Comparison of ENCODE assay signal across 13 cellular contexts in genomic region chr9:120905794-120906248, GRCh38. TPM values are rescaled to one million over a fixed set of nuclear protein-coding genes. Genes with fewer than 3 reads are reported as not detected.
DNase-seq lines count a peak whose midpoint lies in the region.
"Had no signal": no experiment of that assay in that cellular context is flagged by ENCODE, and none has a peak within 500 bp of the region (broad histone marks: within the 10 kb centered on the region; RNA-seq: fewer than 3 reads in every experiment).

No MANE protein-coding gene starts in this region.

- H3K27ac Mint-ChIP-seq in activated CD4-positive, alpha-beta T cell treated with anti-CD3 and anti-CD28 coated beads, Interleukin-2, amount 10 ng/mL, durations not matched to agents 24 days and 14 days = peak overlapping the region; percentile 90
- H3K27ac Mint-ChIP-seq in IgD-negative memory B cell = peak overlapping the region; percentile 26 to 93 (median 29)

- peaks cover 81% of the 10 kb centered on the region for H3K4me1 Mint-ChIP-seq in activated CD4-positive, alpha-beta T cell treated with anti-CD3 and anti-CD28 coated beads, Interleukin-2, amount 10 ng/mL, durations not matched to agents 24 days and 14 days
- peaks cover 35 to 46% (median 43%) of the 10 kb centered on the region in 3 donors for H3K4me1 Mint-ChIP-seq in IgD-negative memory B cell
- H3K4me1 Mint-ChIP-seq: neural crest cell had no signal

- DNase-seq in activated CD4-positive, alpha-beta T cell treated with anti-CD3 and anti-CD28 coated beads, Interleukin-2, amount 10 ng/mL, durations not matched to agents 24 days and 14 days = peak; percentile 73
- no peak for DNase-seq in activated CD4-positive, alpha-beta T cell treated with anti-CD3 and anti-CD28 coated beads for 48 hours
- peak; percentile 70 for DNase-seq in activated gamma-delta T cell treated with Interleukin-2 at 50 U/mL for 16 hours
- peak; percentile 42 for DNase-seq in stimulated activated CD8-positive, alpha-beta memory T cell treated with anti-CD3 and anti-CD28 coated beads, Interleukin-4, amount 100 ng/mL, for 48 hours
- no peak for DNase-seq in NCI-H1436 (lab: John Stamatoyannopoulos, UW)
- DNase-seq in cortex of kidney (lab: John Stamatoyannopoulos, UW) = no peak
- no peak for DNase-seq in NCI-H526 treated with DMSO at 0.1 percent for 48 hours (lab: John Stamatoyannopoulos, UW)
- DNase-seq: GF-D8, KG1, NCI-H1436 treated with DMSO at 0.1 percent for 48 hours, RPMI8226 had no signal

- H3K4me3 Mint-ChIP-seq in activated CD4-positive, alpha-beta T cell treated with anti-CD3 and anti-CD28 coated beads, Interleukin-2, amount 10 ng/mL, durations not matched to agents 24 days and 14 days = peak overlapping the region; percentile 48
- peak overlapping the region in 2 of 4 donors; percentile 9 to 58 for H3K4me3 Mint-ChIP-seq in IgD-negative memory B cell
- H3K4me3 Mint-ChIP-seq: neural crest cell had no signal

- H3K9me3 Mint-ChIP-seq in activated CD4-positive, alpha-beta T cell treated with anti-CD3 and anti-CD28 coated beads, Interleukin-2, amount 10 ng/mL, durations not matched to agents 24 days and 14 days = no peaks in the 10 kb centered on the region
- no peaks in the 10 kb centered on the region for H3K9me3 Mint-ChIP-seq in IgD-negative memory B cell
- H3K9me3 Mint-ChIP-seq: neural crest cell had no signal

- H3K36me3 Mint-ChIP-seq in activated CD4-positive, alpha-beta T cell treated with anti-CD3 and anti-CD28 coated beads, Interleukin-2, amount 10 ng/mL, durations not matched to agents 24 days and 14 days (ENCODE audit: low read depth) = peaks cover 90% of the 10 kb centered on the region
- H3K36me3 Mint-ChIP-seq in IgD-negative memory B cell = peaks cover 2% of the 10 kb centered on the region

- intact Hi-C loops in activated CD4-positive, alpha-beta T cell treated with anti-CD3 and anti-CD28 coated beads, Interleukin-2, amount 10 ng/mL, durations not matched to agents 24 days and 14 days (cut with micrococcal nuclease) = no loop called here

- H3K27me3 Mint-ChIP-seq in activated CD4-positive, alpha-beta T cell treated with anti-CD3 and anti-CD28 coated beads, Interleukin-2, amount 10 ng/mL, durations not matched to agents 24 days and 14 days = no peaks in the 10 kb centered on the region
- no peaks in the 10 kb centered on the region for H3K27me3 Mint-ChIP-seq in IgD-negative memory B cell

RNA-seq across cellular contexts. Expression of gene TRAF1, which starts 20.8 kb away (rescaled TPM):
- 164 and 166 TPM in 2 replicates for total RNA-seq in activated CD4-positive, alpha-beta T cell treated with anti-CD3 and anti-CD28 coated beads, Interleukin-2, amount 10 ng/mL, durations not matched to agents 24 days and 14 days
- polyA plus RNA-seq in IgD-negative memory B cell = 1.3 TPM

RNA-seq across cellular contexts. Expression of gene PHF19, which starts 28.8 kb away (rescaled TPM):
- 132 and 144 TPM in 2 replicates for total RNA-seq in activated CD4-positive, alpha-beta T cell treated with anti-CD3 and anti-CD28 coated beads, Interleukin-2, amount 10 ng/mL, durations not matched to agents 24 days and 14 days
- polyA plus RNA-seq in IgD-negative memory B cell = 3.9 TPM

Comparison
In these comparisons a context has a peak if more than half of its experiments do, and no peak if none do; other contexts are left out.
1. DNase-seq: peak in activated CD4-positive, alpha-beta T cell treated with anti-CD3 and anti-CD28 coated beads, Interleukin-2, amount 10 ng/mL, durations not matched to agents 24 days and 14 days (single experiment), activated gamma-delta T cell treated with Interleukin-2 at 50 U/mL for 16 hours (single experiment) and stimulated activated CD8-positive, alpha-beta memory T cell treated with anti-CD3 and anti-CD28 coated beads, Interleukin-4, amount 100 ng/mL, for 48 hours (single experiment); none in activated CD4-positive, alpha-beta T cell treated with anti-CD3 and anti-CD28 coated beads for 48 hours (single experiment), NCI-H1436 (single experiment), cortex of kidney (single experiment) and NCI-H526 treated with DMSO at 0.1 percent for 48 hours (single experiment).